In the genomic region with DNA sequence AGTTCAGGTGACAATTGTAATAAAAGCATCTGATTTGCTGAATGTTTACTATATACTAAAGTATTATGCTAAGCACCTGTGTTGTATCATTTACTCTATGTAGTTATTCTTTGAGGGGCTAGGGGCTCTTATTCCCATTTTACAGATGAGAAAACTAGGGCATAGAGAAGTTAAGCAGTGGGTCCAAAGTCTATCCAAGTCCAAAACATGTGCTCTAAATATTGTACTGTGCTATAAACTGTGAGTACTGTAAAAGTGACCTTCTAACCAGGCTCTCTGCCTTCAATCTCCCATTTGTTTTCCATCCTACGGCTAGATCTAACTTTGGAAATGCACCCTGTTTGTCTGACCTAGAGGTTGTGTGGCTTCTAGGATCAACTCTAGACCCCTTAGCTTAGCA, we compare ENCODE assay signal across 16 cellular contexts. TPM values are rescaled to one million over a fixed set of nuclear protein-coding genes. Genes with fewer than 3 reads are reported as not detected.
DNase-seq lines count a peak whose midpoint lies in the region; ATAC-seq and TF ChIP-seq lines count a peak whose summit lies in the region.
"Had no signal": no experiment of that assay in that cellular context is flagged by ENCODE, and none has a peak within 500 bp of the region (broad histone marks: within the 10 kb centered on the region; RNA-seq: fewer than 3 reads in every experiment).

No MANE protein-coding gene starts in this region.

- peak overlapping the region; percentile 5 for H3K27ac Mint-ChIP-seq in CD8-positive, alpha-beta T cell
- peak overlapping the region in 5 of 9 donors; percentile 2 to 40 (median 6) for H3K27ac Mint-ChIP-seq in naive thymus-derived CD4-positive, alpha-beta T cell

- H4K20me1 ChIP-seq in hepatocyte (ENCODE audit: insufficient read depth, poor library complexity, severe bottlenecking): peaks cover 9% of the 10 kb centered on the region

- in situ Hi-C loops in transverse colon (cut with MboI; ENCODE audit: low pct_ligation_motif_present in 1 of 4, low pct_unique_long_range_greater_than_20kb in 1 of 4, low sequenced_read_pairs in 3 of 4): no loop called here

- CTCF ChIA-PET in CD8-positive, alpha-beta T cell (lab: Charles Lee): interaction anchor here (1.2 to 3.2 kb wide), 3 partner anchors 11 to 65 kb away, joined by 4 to 22 read pairs (median 6); no protein-coding TSS in a partner anchor
- CTCF ChIA-PET in naive thymus-derived CD4-positive, alpha-beta T cell (lab: Charles Lee): interaction anchor here (0.6 to 2.4 kb wide), 2 partner anchors 11 to 14 kb away, joined by 3 to 21 read pairs; no protein-coding TSS in a partner anchor

- H3K4me1 ChIP-seq in CD8-positive, alpha-beta T cell (ENCODE audit: insufficient read depth, low read length): peaks cover 15% of the 10 kb centered on the region
- H3K4me1 ChIP-seq in hepatocyte (ENCODE audit: insufficient read depth) (peaks cover 31% of the 10 kb centered on the region), transverse colon (peaks cover 19 to 75% (median 55%) of the 10 kb centered on the region in 4 donors)
- H3K4me1 ChIP-seq in naive thymus-derived CD4-positive, alpha-beta T cell (ENCODE audit: control insufficient read depth in 2 of 2, insufficient read depth in 2 of 2, low read length in 2 of 2): peaks cover 0 to 16% of the 10 kb centered on the region in 2 donors

- H3K27ac ChIP-seq in CD8-positive, alpha-beta T cell (ENCODE audit: low read depth, low read length): no peak overlapping the region
- peak overlapping the region; percentile 72 for H3K27ac ChIP-seq in hepatocyte
- H3K27ac ChIP-seq in naive thymus-derived CD4-positive, alpha-beta T cell (ENCODE audit: low read depth, low read length): no peak overlapping the region
- peak overlapping the region; percentile 60 to 81 (median 74) for H3K27ac ChIP-seq in transverse colon
- H3K27ac ChIP-seq: A549, BLaER1, GM23248 had no signal

- intact Hi-C loops in CD8-positive, alpha-beta T cell (cut with DNase I, micrococcal nuclease): no loop called here
- intact Hi-C loops in naive thymus-derived CD4-positive, alpha-beta T cell (cut with micrococcal nuclease): no loop called here
- intact Hi-C loops in transverse colon (cut with DNase I; ENCODE audit: low total_unique reads): no loop called here

- peak overlapping the region; percentile 8 for H3K4me2 ChIP-seq in hepatocyte
- H3K4me2 ChIP-seq: A549, BLaER1 had no signal

- H2AFZ ChIP-seq in hepatocyte: no peak overlapping the region
- H2AFZ ChIP-seq: GM23248 had no signal

- no peaks in the 10 kb centered on the region for H3K9me3 ChIP-seq in CD8-positive, alpha-beta T cell (ENCODE audit: low read length)
- no peaks in the 10 kb centered on the region for H3K9me3 ChIP-seq in hepatocyte (ENCODE audit: low read depth)
- H3K9me3 ChIP-seq in naive thymus-derived CD4-positive, alpha-beta T cell (ENCODE audit: control insufficient read depth in 2 of 3, low read length in 3 of 3): no peaks in the 10 kb centered on the region
- H3K9me3 ChIP-seq in transverse colon: no peaks in the 10 kb centered on the region

- no peak overlapping the region for H3K4me3 ChIP-seq in CD8-positive, alpha-beta T cell (ENCODE audit: low read depth, low read length)
- no peak overlapping the region for H3K4me3 ChIP-seq in hepatocyte
- no peak overlapping the region for H3K4me3 ChIP-seq in naive thymus-derived CD4-positive, alpha-beta T cell (ENCODE audit: low read length)
- no peak overlapping the region for H3K4me3 ChIP-seq in transverse colon
- H3K4me3 ChIP-seq: A549, BLaER1, GM23248 had no signal

- H3K36me3 ChIP-seq in CD8-positive, alpha-beta T cell (ENCODE audit: insufficient read depth, low read length): no peaks in the 10 kb centered on the region
- H3K36me3 ChIP-seq in hepatocyte (replicated peaks; ENCODE audit: insufficient read depth, low read depth) (no peaks in the 10 kb centered on the region), transverse colon (no peaks in the 10 kb centered on the region)
- no peaks in the 10 kb centered on the region for H3K36me3 ChIP-seq in naive thymus-derived CD4-positive, alpha-beta T cell (ENCODE audit: control insufficient read depth in 2 of 3, insufficient read depth in 3 of 3, low read length in 3 of 3)

- H3K79me2 ChIP-seq in hepatocyte: peaks cover 81% of the 10 kb centered on the region

- peaks cover 48% of the 10 kb centered on the region for H3K4me1 Mint-ChIP-seq in CD8-positive, alpha-beta T cell (ENCODE audit: low read depth)
- peaks cover 5 to 71% (median 57%) of the 10 kb centered on the region in 7 donors for H3K4me1 Mint-ChIP-seq in naive thymus-derived CD4-positive, alpha-beta T cell

- TF ChIP-seq POLR2A in transverse colon (IDR thresholded peaks at IDR 0.05): no peak

- WGBS in hepatocyte (ENCODE audit: low lambda C conversion rate, missing lambda C conversion rate): 90% methylated on average over 1 of the region's 1 CpG
- 50 to 80% methylated on average over 1 of the region's 1 CpG for WGBS in transverse colon (ENCODE audit: low coverage in 1 of 2), 2 donors

- no peaks in the 10 kb centered on the region for H3K9me3 Mint-ChIP-seq in CD8-positive, alpha-beta T cell
- H3K9me3 Mint-ChIP-seq in naive thymus-derived CD4-positive, alpha-beta T cell: no peaks in the 10 kb centered on the region

- TF ChIP-seq EP300 in transverse colon (IDR thresholded peaks at IDR 0.05; ENCODE audit: low read depth): no peak

- DNase-seq in CD8-positive, alpha-beta T cell: no peak
- DNase-seq in hepatocyte (ENCODE audit: low spot score): no peak
- no peak for DNase-seq in naive thymus-derived CD4-positive, alpha-beta T cell
- DNase-seq in transverse colon: no peak
- no peak for DNase-seq in GM19238 (ENCODE audit: insufficient read length, low spot score)
- DNase-seq: DMS79, GM23248, HCEC 1CT, NCI-H1092 treated with DMSO at 0.1 percent for 48 hours had no signal

- peaks cover 17% of the 10 kb centered on the region for H3K36me3 Mint-ChIP-seq in CD8-positive, alpha-beta T cell
- peaks cover 4 to 7% (median 5%) of the 10 kb centered on the region in 5 donors for H3K36me3 Mint-ChIP-seq in naive thymus-derived CD4-positive, alpha-beta T cell

- H3K27me3 ChIP-seq in CD8-positive, alpha-beta T cell (ENCODE audit: insufficient read depth, low read length): no peaks in the 10 kb centered on the region
- H3K27me3 ChIP-seq in hepatocyte (no peaks in the 10 kb centered on the region), transverse colon (no peaks in the 10 kb centered on the region)
- H3K27me3 ChIP-seq in naive thymus-derived CD4-positive, alpha-beta T cell (ENCODE audit: control insufficient read depth in 2 of 2, insufficient read depth in 2 of 2, low read length in 2 of 2): no peaks in the 10 kb centered on the region
- H3K27me3 ChIP-seq: BLaER1 had no signal

- ATAC-seq in CD8-positive, alpha-beta T cell: no peak
- no peak for ATAC-seq in naive thymus-derived CD4-positive, alpha-beta T cell
- ATAC-seq in GM18861 (IDR thresholded peaks at IDR 0.05; ENCODE audit: unreplicated experiment) (no peak), GM19463 (IDR thresholded peaks at IDR 0.05; ENCODE audit: unreplicated experiment) (no peak)
- ATAC-seq: A549, Right ventricle myocardium inferior had no signal

- no peaks in the 10 kb centered on the region for H3K27me3 Mint-ChIP-seq in CD8-positive, alpha-beta T cell (ENCODE audit: low read depth)
- H3K27me3 Mint-ChIP-seq in naive thymus-derived CD4-positive, alpha-beta T cell: peaks cover 0 to 9% (median 0%) of the 10 kb centered on the region in 5 donors

- TF ChIP-seq CTCF in CD8-positive, alpha-beta T cell (IDR thresholded peaks at IDR 0.05): no peak
- TF ChIP-seq CTCF in hepatocyte (IDR thresholded peaks at IDR 0.05; ENCODE audit: poor library complexity) (no peak), transverse colon (IDR thresholded peaks at IDR 0.05) (no peak)

- POLR2A ChIA-PET in CD8-positive, alpha-beta T cell (lab: Charles Lee): no interaction called here
- POLR2A ChIA-PET in naive thymus-derived CD4-positive, alpha-beta T cell (lab: Charles Lee): no interaction called here

- H3K9me2 ChIP-seq in hepatocyte (replicated peaks; ENCODE audit: insufficient read depth): no peaks in the 10 kb centered on the region

- H3K4me3 Mint-ChIP-seq in CD8-positive, alpha-beta T cell: no peak overlapping the region
- peak overlapping the region in 3 of 10 donors; percentile 8 to 28 (median 20) for H3K4me3 Mint-ChIP-seq in naive thymus-derived CD4-positive, alpha-beta T cell

RNA-seq across cellular contexts. Expression of gene ACVR1B, which starts 9.0 kb away (rescaled TPM):
- 10 to 100 TPM; 12.0 to 13.7 TPM for total RNA-seq in CD8-positive, alpha-beta T cell
- 16.3 and 22.4 TPM in 2 replicates for total RNA-seq in hepatocyte
- polyA plus RNA-seq in hepatocyte: 4.8 and 5.7 TPM in 2 replicates
- total RNA-seq in naive thymus-derived CD4-positive, alpha-beta T cell: 10 to 100 TPM in 4 of 5 experiments, 1 to 10 TPM in 1; 4.9 to 14.8 (median 14.2) TPM
- 1 to 10 TPM; 2.5 to 2.9 TPM for polyA plus RNA-seq in naive thymus-derived CD4-positive, alpha-beta T cell
- total RNA-seq in transverse colon: 10 to 100 TPM; 22.5 to 96.9 (median 68.7) TPM

RNA-seq across cellular contexts. Expression of gene TAMALIN, which starts 46.3 kb away (rescaled TPM):
- total RNA-seq in CD8-positive, alpha-beta T cell: 100 to 1,000 TPM; 603 to 632 TPM
- total RNA-seq in hepatocyte (4.0 and 8.0 TPM in 2 replicates), transverse colon (10 to 100 TPM in 2 of 4 donors, 1 to 10 TPM in 2; 5.9 to 20.6 (median 9.7) TPM)
- polyA plus RNA-seq in hepatocyte: 9.9 and 17.0 TPM in 2 replicates
- 100 to 1,000 TPM in 2 of 5 experiments, 10 to 100 TPM in 2, 1 to 10 TPM in 1; 5.6 to 501 (median 33.7) TPM for total RNA-seq in naive thymus-derived CD4-positive, alpha-beta T cell
- polyA plus RNA-seq in naive thymus-derived CD4-positive, alpha-beta T cell: 1 to 10 TPM; 1.1 to 1.3 TPM
- total RNA-seq: NCI-H460 had no signal
- polyA plus RNA-seq: GM23248 had no signal

RNA-seq across cellular contexts. Expression of gene ACVRL1, which starts 53.2 kb away (rescaled TPM):
- not detected for total RNA-seq in CD8-positive, alpha-beta T cell
- total RNA-seq in hepatocyte (4.6 and 11.6 TPM in 2 replicates), transverse colon (100 to 1,000 TPM; 115 to 440 (median 137) TPM)
- 1.4 and 2.4 TPM in 2 replicates for polyA plus RNA-seq in hepatocyte
- total RNA-seq in naive thymus-derived CD4-positive, alpha-beta T cell: under 1 TPM in 2 of 5 experiments, not detected in 3; 0.64 to 0.70 TPM
- polyA plus RNA-seq in naive thymus-derived CD4-positive, alpha-beta T cell: not detected
- total RNA-seq: NCI-H460, SK-MEL-5 had no signal

Comparison
In these comparisons a context has a peak if more than half of its experiments do, and no peak if none do; other contexts are left out.
1. H3K27ac ChIP-seq: peak in hepatocyte (single experiment) and transverse colon (4 of 4); none in CD8-positive, alpha-beta T cell (single experiment) and naive thymus-derived CD4-positive, alpha-beta T cell (single experiment).